ENCODE assay signal across 9 cellular contexts in genomic region chr11:116928102-116928777, GRCh38.
DNase-seq lines count a peak whose midpoint lies in the region; ATAC-seq and TF ChIP-seq lines count a peak whose summit lies in the region.
"Had no signal": no experiment of that assay in that cellular context is flagged by ENCODE, and none has a peak within 500 bp of the region (broad histone marks: within the 10 kb centered on the region; RNA-seq: fewer than 3 reads in every experiment).

No MANE protein-coding gene starts in this region.

- TF ChIP-seq CTCF in BE2C (IDR thresholded peaks at IDR 0.05; ENCODE audit: low read depth, low read length) (no peak), GM23338 (conservative IDR thresholded peaks at IDR 0.05; ENCODE audit: low read depth in 2 of 2) (no peak), mesothelial cell of epicardium (IDR thresholded peaks at IDR 0.05; ENCODE audit: unreplicated experiment) (no peak)

- H3K36me3 Mint-ChIP-seq in activated CD8-positive, alpha-beta memory T cell treated with anti-CD3 and anti-CD28 coated beads, Interleukin-2, amount 10 ng/mL, durations not matched to agents 7 days and 5 days, result peaks cover 22% of the 10 kb centered on the region
- peaks cover 11% of the 10 kb centered on the region for H3K36me3 Mint-ChIP-seq in stimulated activated memory B cell treated with anti-CD40 and anti-IgM and Interleukin-4, amounts not matched to agents 10 μg/mL and 1 μg/mL and 100 μg/mL, for 72 hours
- H3K36me3 Mint-ChIP-seq in GM23338 (ENCODE audit: low read depth) (peaks cover 13% of the 10 kb centered on the region; the same call in 2 of the 3 replicates), mesothelial cell of epicardium (peaks cover 16% of the 10 kb centered on the region)

- H3K9me2 ChIP-seq in GM23338 (ENCODE audit: insufficient read depth), result no peaks in the 10 kb centered on the region

- no peak overlapping the region for H3K27ac ChIP-seq in GM23338 (ENCODE audit: low read depth)

- H3K4me2 ChIP-seq in GM23338, result no peak overlapping the region

- DNase-seq in activated CD8-positive, alpha-beta memory T cell treated with anti-CD3 and anti-CD28 coated beads, Interleukin-2, amount 10 ng/mL, durations not matched to agents 7 days and 5 days, result peak; percentile 44
- no peak for DNase-seq in activated CD8-positive, alpha-beta memory T cell treated with anti-CD3 and anti-CD28 coated beads, Interleukin-2, amount 50 U/mL, for 48 hours
- peak; percentile 15 for DNase-seq in RPMI8226
- DNase-seq in BE2C, result no peak
- DNase-seq in GM23338 (ENCODE audit: low spot score), result no peak
- DNase-seq in mesothelial cell of epicardium (ENCODE audit: low spot score in 2 of 2, unreplicated experiment in 2 of 2), result no peak

- H3K9me3 Mint-ChIP-seq in activated CD8-positive, alpha-beta memory T cell treated with anti-CD3 and anti-CD28 coated beads, Interleukin-2, amount 10 ng/mL, durations not matched to agents 7 days and 5 days (ENCODE audit: low read depth), result no peaks in the 10 kb centered on the region
- no peaks in the 10 kb centered on the region for H3K9me3 Mint-ChIP-seq in stimulated activated memory B cell treated with anti-CD40 and anti-IgM and Interleukin-4, amounts not matched to agents 10 μg/mL and 1 μg/mL and 100 μg/mL, for 72 hours
- H3K9me3 Mint-ChIP-seq in GM23338, result no peaks in the 10 kb centered on the region
- no peaks in the 10 kb centered on the region for H3K9me3 Mint-ChIP-seq in mesothelial cell of epicardium

- H3K79me2 ChIP-seq in GM23338 (replicated peaks; ENCODE audit: insufficient read depth), result no peaks in the 10 kb centered on the region

- H3K4me1 ChIP-seq in BE2C, result peaks cover 23% of the 10 kb centered on the region
- H3K4me1 ChIP-seq in GM23338 (ENCODE audit: insufficient read depth), result peaks cover 24% of the 10 kb centered on the region

- H3K4me3 ChIP-seq in BE2C (ENCODE audit: low read depth, low read length), result no peak overlapping the region
- H3K4me3 ChIP-seq in GM23338, result no peak overlapping the region
- H3K4me3 ChIP-seq: skin epidermis had no signal

- CTCF ChIA-PET in activated CD8-positive, alpha-beta memory T cell treated with anti-CD3 and anti-CD28 coated beads, Interleukin-2, amount 10 ng/mL, durations not matched to agents 7 days and 5 days (lab: Charles Lee), result interaction anchor here (1.2 to 2.2 kb wide), 4 partner anchors 10 to 216 kb away, joined by 4 to 11 read pairs (median 7); partner anchors contain the start of genes APOA5 and PAFAH1B2

- peaks cover 6% of the 10 kb centered on the region; the same call in 1 of the 2 replicates for H4K20me1 ChIP-seq in GM23338 (replicated peaks; ENCODE audit: insufficient read depth)

- H3K27me3 Mint-ChIP-seq in activated CD8-positive, alpha-beta memory T cell treated with anti-CD3 and anti-CD28 coated beads, Interleukin-2, amount 10 ng/mL, durations not matched to agents 7 days and 5 days, result no peaks in the 10 kb centered on the region
- H3K27me3 Mint-ChIP-seq in stimulated activated memory B cell treated with anti-CD40 and anti-IgM and Interleukin-4, amounts not matched to agents 10 μg/mL and 1 μg/mL and 100 μg/mL, for 72 hours, result no peaks in the 10 kb centered on the region
- H3K27me3 Mint-ChIP-seq in GM23338 (ENCODE audit: insufficient read depth, low read depth, poor library complexity) (peaks cover 3% of the 10 kb centered on the region), mesothelial cell of epicardium (ENCODE audit: low read depth) (no peaks in the 10 kb centered on the region)

- H3F3A ChIP-seq in GM23338 (replicated peaks; ENCODE audit: low read depth), result no peaks in the 10 kb centered on the region

- no peaks in the 10 kb centered on the region for H3K9me3 ChIP-seq in BE2C

- peak overlapping the region; percentile 80 for H3K27ac Mint-ChIP-seq in activated CD8-positive, alpha-beta memory T cell treated with anti-CD3 and anti-CD28 coated beads, Interleukin-2, amount 10 ng/mL, durations not matched to agents 7 days and 5 days
- peak overlapping the region; percentile 94 for H3K27ac Mint-ChIP-seq in stimulated activated memory B cell treated with anti-CD40 and anti-IgM and Interleukin-4, amounts not matched to agents 10 μg/mL and 1 μg/mL and 100 μg/mL, for 72 hours
- H3K27ac Mint-ChIP-seq in GM23338 (no peak overlapping the region), mesothelial cell of epicardium (no peak overlapping the region)

- no peak overlapping the region for H3K4me3 Mint-ChIP-seq in activated CD8-positive, alpha-beta memory T cell treated with anti-CD3 and anti-CD28 coated beads, Interleukin-2, amount 10 ng/mL, durations not matched to agents 7 days and 5 days
- peak overlapping the region; percentile 52 for H3K4me3 Mint-ChIP-seq in stimulated activated memory B cell treated with anti-CD40 and anti-IgM and Interleukin-4, amounts not matched to agents 10 μg/mL and 1 μg/mL and 100 μg/mL, for 72 hours
- H3K4me3 Mint-ChIP-seq in GM23338 (no peak overlapping the region), mesothelial cell of epicardium (no peak overlapping the region)

- peaks cover 7% of the 10 kb centered on the region for H3K36me3 ChIP-seq in BE2C
- no peaks in the 10 kb centered on the region; the same call in none of the 2 replicates for H3K36me3 ChIP-seq in GM23338 (ENCODE audit: insufficient read depth)

- peaks cover 74% of the 10 kb centered on the region for H3K4me1 Mint-ChIP-seq in activated CD8-positive, alpha-beta memory T cell treated with anti-CD3 and anti-CD28 coated beads, Interleukin-2, amount 10 ng/mL, durations not matched to agents 7 days and 5 days
- H3K4me1 Mint-ChIP-seq in stimulated activated memory B cell treated with anti-CD40 and anti-IgM and Interleukin-4, amounts not matched to agents 10 μg/mL and 1 μg/mL and 100 μg/mL, for 72 hours, result peaks cover 88% of the 10 kb centered on the region
- H3K4me1 Mint-ChIP-seq in GM23338 (peaks cover 26% of the 10 kb centered on the region), mesothelial cell of epicardium (peaks cover 48% of the 10 kb centered on the region)

- H2AFZ ChIP-seq in GM23338, result no peak overlapping the region

- ATAC-seq in activated CD8-positive, alpha-beta memory T cell treated with anti-CD3 and anti-CD28 coated beads, Interleukin-2, amount 10 ng/mL, durations not matched to agents 7 days and 5 days, result peak; percentile 37
- peak; percentile 64 for ATAC-seq in HG02970 (IDR thresholded peaks at IDR 0.05; ENCODE audit: low FRiP score, unreplicated experiment)
- peak; percentile 95 for ATAC-seq in stimulated activated memory B cell treated with anti-CD40 and anti-IgM and Interleukin-4, amounts not matched to agents 10 μg/mL and 1 μg/mL and 100 μg/mL, for 72 hours
- no peak for ATAC-seq in GM23338

- H3K27me3 ChIP-seq in BE2C (no peaks in the 10 kb centered on the region), GM23338 (ENCODE audit: insufficient read depth) (no peaks in the 10 kb centered on the region)

TF ChIP-seq in GM23338, 12 proteins besides CTCF, POLR2A, EP300 and RAD21 (continues in another document):
- TF ChIP-seq CREB1 (CRISPR knock-in tag; IDR thresholded peaks at IDR 0.05; ENCODE audit: low read depth), result no peak
- TF ChIP-seq EZH2 (IDR thresholded peaks at IDR 0.05; ENCODE audit: low read depth, unreplicated experiment), result no peak
- TF ChIP-seq EZH2phosphoT487 (IDR thresholded peaks at IDR 0.05; ENCODE audit: unreplicated experiment), result no peak
- no peak for TF ChIP-seq ZNF331 (CRISPR knock-in tag; IDR thresholded peaks at IDR 0.05; ENCODE audit: low read depth)

Comparison
In these comparisons a context has a peak if more than half of its experiments do, and no peak if none do; other contexts are left out.
1. DNase-seq: peak in activated CD8-positive, alpha-beta memory T cell treated with anti-CD3 and anti-CD28 coated beads, Interleukin-2, amount 10 ng/mL, durations not matched to agents 7 days and 5 days (single experiment) and RPMI8226 (single experiment); none in activated CD8-positive, alpha-beta memory T cell treated with anti-CD3 and anti-CD28 coated beads, Interleukin-2, amount 50 U/mL, for 48 hours (single experiment), BE2C (single experiment), GM23338 (single experiment) and mesothelial cell of epicardium (0 of 2).
2. H3K27ac Mint-ChIP-seq: peak in activated CD8-positive, alpha-beta memory T cell treated with anti-CD3 and anti-CD28 coated beads, Interleukin-2, amount 10 ng/mL, durations not matched to agents 7 days and 5 days (single experiment) and stimulated activated memory B cell treated with anti-CD40 and anti-IgM and Interleukin-4, amounts not matched to agents 10 μg/mL and 1 μg/mL and 100 μg/mL, for 72 hours (single experiment); none in GM23338 (single experiment) and mesothelial cell of epicardium (single experiment).